ENCODE assay signal across 8 cellular contexts in the genomic region with DNA sequence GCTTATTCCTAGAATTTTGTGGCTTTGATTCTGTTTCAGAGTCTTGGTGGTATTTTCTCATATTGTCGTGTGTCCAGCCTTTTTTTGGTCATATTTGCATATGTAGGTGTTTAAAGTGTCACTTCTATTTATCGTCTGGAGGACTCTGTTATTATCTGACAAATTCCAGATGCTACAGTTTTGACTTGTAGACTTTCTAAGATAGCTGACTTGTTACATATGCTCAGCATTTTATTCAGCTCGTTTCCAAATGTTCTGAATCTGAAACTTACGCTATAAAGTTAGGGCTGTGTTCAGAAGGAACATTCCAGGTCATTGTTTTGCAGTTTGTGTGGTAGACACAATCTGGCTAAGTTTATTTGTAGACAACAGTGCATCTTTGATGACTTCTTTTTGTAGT. TPM values are rescaled to one million over a fixed set of nuclear protein-coding genes. Genes with fewer than 3 reads are reported as not detected.
DNase-seq lines count a peak whose midpoint lies in the region; ATAC-seq and TF ChIP-seq lines count a peak whose summit lies in the region.

No MANE protein-coding gene starts in this region.

- TF ChIP-seq POLR2A in esophagus squamous epithelium (IDR thresholded peaks at IDR 0.05) = no peak

- 12 to 23% methylated on average over 4 of the region's 4 CpGs for WGBS in esophagus squamous epithelium, 2 donors

- H3K27me3 Mint-ChIP-seq in progenitor cell of endocrine pancreas = no peaks in the 10 kb centered on the region

- H3K9me3 ChIP-seq in SJSA1 (replicated peaks) (no peaks in the 10 kb centered on the region), esophagus squamous epithelium (no peaks in the 10 kb centered on the region)

- intact Hi-C loops in esophagus squamous epithelium (cut with DNase I) = no loop called here

- H3K4me1 Mint-ChIP-seq in progenitor cell of endocrine pancreas (ENCODE audit: low read depth) = peaks cover 32% of the 10 kb centered on the region

- H3K36me3 ChIP-seq in SJSA1 (peaks cover 51% of the 10 kb centered on the region), esophagus squamous epithelium (peaks cover 0 to 43% (median 0%) of the 10 kb centered on the region in 3 donors)

- peak overlapping the region; percentile 98 for H3K4me3 ChIP-seq in GM08714 (ENCODE audit: low read length)
- peak overlapping the region; percentile 86 for H3K4me3 ChIP-seq in SJSA1
- peak overlapping the region; percentile 83 to 96 (median 94) for H3K4me3 ChIP-seq in esophagus squamous epithelium

- H3K27ac Mint-ChIP-seq in progenitor cell of endocrine pancreas = peak overlapping the region; percentile 82

- H3K27me3 ChIP-seq in SJSA1 (replicated peaks) (no peaks in the 10 kb centered on the region), esophagus squamous epithelium (no peaks in the 10 kb centered on the region)

- peak overlapping the region; percentile 12; the same call in 1 of the 2 replicates for H3K27ac ChIP-seq in SJSA1
- H3K27ac ChIP-seq in esophagus squamous epithelium = peak overlapping the region in 2 of 4 donors; percentile 99

- H3K4me1 ChIP-seq in SJSA1 (replicated peaks) = peaks cover 27% of the 10 kb centered on the region
- peaks cover 16 to 67% (median 24%) of the 10 kb centered on the region in 3 donors for H3K4me1 ChIP-seq in esophagus squamous epithelium

- peak in 1 of 2 experiments; percentile 8 for DNase-seq in SJSA1 (ENCODE audit: low read depth in 1 of 2, low spot score in 2 of 2)
- DNase-seq in esophagus squamous epithelium (lab: John Stamatoyannopoulos, UW) = no peak
- DNase-seq in progenitor cell of endocrine pancreas (ENCODE audit: low spot score, unreplicated experiment) = no peak
- DNase-seq in midbrain (lab: John Stamatoyannopoulos, UW) = no peak
- DNase-seq in CD1c-positive myeloid dendritic cell (ENCODE audit: extremely low spot score) = no peak
- DNase-seq in LoVo (ENCODE audit: low spot score) = no peak

- no peaks in the 10 kb centered on the region for H3K9me3 Mint-ChIP-seq in progenitor cell of endocrine pancreas (ENCODE audit: low read depth)

- H3K4me3 Mint-ChIP-seq in progenitor cell of endocrine pancreas (ENCODE audit: low read depth) = peak overlapping the region; percentile 81

- peaks cover 16% of the 10 kb centered on the region for H3K36me3 Mint-ChIP-seq in progenitor cell of endocrine pancreas (ENCODE audit: insufficient read depth)

- ATAC-seq in GM21526 (IDR thresholded peaks at IDR 0.05; ENCODE audit: low FRiP score, unreplicated experiment) = no peak

- no peak for TF ChIP-seq CTCF in esophagus squamous epithelium (IDR thresholded peaks at IDR 0.05)
- TF ChIP-seq CTCF in progenitor cell of endocrine pancreas (IDR thresholded peaks at IDR 0.05; ENCODE audit: unreplicated experiment) = no peak

RNA-seq across cellular contexts. Expression of gene PPP4R2, which starts 1.9 kb away (rescaled TPM):
- total RNA-seq in SJSA1 (2014; rRNA removed; shearing (Covaris generic)) = 51.9 and 53.7 TPM in 2 replicates
- 10 to 100 TPM; 22.7 to 38.9 (median 30.6) TPM for total RNA-seq in esophagus squamous epithelium
- total RNA-seq in progenitor cell of endocrine pancreas = 117 and 130 TPM in 2 replicates
